ENCODE assay signal across 2 cellular contexts in genomic region chr12:103807561-103808238, GRCh38.
TF ChIP-seq lines count a peak whose summit lies in the region.

No MANE protein-coding gene starts in this region.

TF ChIP-seq in IMR-90, 13 proteins besides CTCF, POLR2A, EP300 and RAD21:
- TF ChIP-seq NFE2L2 (IDR thresholded peaks at IDR 0.05; ENCODE audit: low read depth, low read length) = no peak
- no peak for TF ChIP-seq BHLHE40 (IDR thresholded peaks at IDR 0.05; ENCODE audit: low read depth, low read length)
- no peak for TF ChIP-seq FOS (IDR thresholded peaks at IDR 0.05; ENCODE audit: low read depth, low read length)
- no peak for TF ChIP-seq MAZ (IDR thresholded peaks at IDR 0.05; ENCODE audit: borderline replicate concordance, low read depth, low read length)
- TF ChIP-seq CEBPB (IDR thresholded peaks at IDR 0.05; ENCODE audit: low read depth, low read length) = no peak
- TF ChIP-seq RFX5 (IDR thresholded peaks at IDR 0.05; ENCODE audit: low read depth, low read length) = no peak
- TF ChIP-seq MAFK (IDR thresholded peaks at IDR 0.05; ENCODE audit: low read depth, low read length) = no peak
- no peak for TF ChIP-seq ELK1 (IDR thresholded peaks at IDR 0.05; ENCODE audit: borderline replicate concordance, low read depth, low read length)
- no peak for TF ChIP-seq MXI1 (IDR thresholded peaks at IDR 0.05; ENCODE audit: borderline replicate concordance, low read depth, low read length)

TF ChIP-seq in K562, 482 proteins besides CTCF, POLR2A, EP300 and RAD21:
- TF ChIP-seq PURB (CRISPR knock-in tag; IDR thresholded peaks at IDR 0.05; ENCODE audit: low read depth) (no peak), ILF3 (IDR thresholded peaks at IDR 0.05; ENCODE audit: borderline replicate concordance) (no peak), CTBP1 (IDR thresholded peaks at IDR 0.05; ENCODE audit: borderline replicate concordance) (0 out of 2 replicates have a peak, but pooled peaks have one; percentile 9), MBD1 (CRISPR knock-in tag; IDR thresholded peaks at IDR 0.05) (no peak), ZFP1 (CRISPR knock-in tag; IDR thresholded peaks at IDR 0.05) (no peak), YY1 (IDR thresholded peaks at IDR 0.05; ENCODE audit: borderline replicate concordance in 1 of 3, control insufficient read depth in 1 of 3, extremely low read depth in 1 of 3, insufficient read depth in 3 of 3, insufficient read length in 1 of 3, insufficient replicate concordance in 2 of 3, low read depth in 1 of 3, low read length in 2 of 3) (no peak), KHSRP (IDR thresholded peaks at IDR 0.05) (no peak), FOXJ2 (tag; IDR thresholded peaks at IDR 0.05) (no peak), TCF3 (CRISPR knock-in tag; IDR thresholded peaks at IDR 0.05) (peak; percentile 53), ZBTB43 (CRISPR knock-in tag; IDR thresholded peaks at IDR 0.05) (no peak), CHCHD3 (CRISPR knock-in tag; IDR thresholded peaks at IDR 0.05) (no peak), ZNF384 (IDR thresholded peaks at IDR 0.05; ENCODE audit: low read depth, low read length) (no peak), ZNF395 (CRISPR knock-in tag; IDR thresholded peaks at IDR 0.05) (no peak), ZNF766 (CRISPR knock-in tag; conservative IDR thresholded peaks at IDR 0.05) (peak; percentile 84), EWSR1 (IDR thresholded peaks at IDR 0.05; ENCODE audit: borderline replicate concordance, low read depth, partially characterized antibody) (no peak), SUPT5H (IDR thresholded peaks at IDR 0.05) (no peak), RBM25 (IDR thresholded peaks at IDR 0.05; ENCODE audit: low read depth, low read length, severe bottlenecking) (no peak), KDM1A (IDR thresholded peaks at IDR 0.05) (no peak), DDX20 (tag; IDR thresholded peaks at IDR 0.05; ENCODE audit: low read depth) (no peak), E2F3 (CRISPR knock-in tag; IDR thresholded peaks at IDR 0.05) (no peak), NR2C1 (IDR thresholded peaks at IDR 0.05) (no peak), NR2C1 (tag; IDR thresholded peaks at IDR 0.05) (no peak), CEBPB (tag; IDR thresholded peaks at IDR 0.05) (no peak), CBFA2T2 (conservative IDR thresholded peaks at IDR 0.05) (peak; percentile 45), CBFA2T3 (IDR thresholded peaks at IDR 0.05) (peak; percentile 65), ZNF75A (CRISPR knock-in tag; IDR thresholded peaks at IDR 0.05) (no peak), RBM22 (IDR thresholded peaks at IDR 0.05; ENCODE audit: low read depth, low read length, poor library complexity, severe bottlenecking) (no peak), ARID1B (IDR thresholded peaks at IDR 0.05) (peak; percentile 52; the same call in 1 of the 2 replicates), TAL1 (IDR thresholded peaks at IDR 0.05) (peak; percentile 49), MTA2 (IDR thresholded peaks at IDR 0.05; ENCODE audit: low read depth) (0 out of 2 replicates have a peak, but pooled peaks have one; percentile 25)
